Comparison of ENCODE assay signal across 8 cellular contexts in genomic region chr7:149071641-149072437, GRCh38.
A peak's percentile ranks its signal among the peaks of the same experiment; 100 is the strongest.
DNase-seq lines count a peak whose midpoint lies in the region; ATAC-seq and TF ChIP-seq lines count a peak whose summit lies in the region.

No MANE protein-coding gene starts in this region.

- TF ChIP-seq CTCF in RWPE1 (conservative IDR thresholded peaks at IDR 0.05; ENCODE audit: low read depth) = no peak

- H3K9me3 ChIP-seq in HUES48 (ENCODE audit: control insufficient read depth, insufficient read depth, low read length) = no peaks in the 10 kb centered on the region

- H3K27ac ChIP-seq in HUES48 (ENCODE audit: low read depth, low read length) = peak overlapping the region; percentile 5
- no peak overlapping the region for H3K27ac ChIP-seq in RWPE1

- POLR2A ChIA-PET in RWPE1 (lab: Yijun Ruan, JAX; ENCODE audit: low non-redundant PET) = no interaction called here

- peak overlapping the region; percentile 20; the same call in 1 of the 2 replicates for H3K9ac ChIP-seq in HUES48 (ENCODE audit: low read depth, low read length)

- ATAC-seq in GM19463 (IDR thresholded peaks at IDR 0.05; ENCODE audit: unreplicated experiment) (no peak), GM21423 (IDR thresholded peaks at IDR 0.05; ENCODE audit: unreplicated experiment) (no peak)

- CTCF ChIA-PET in RWPE1 (lab: Yijun Ruan, JAX) = no interaction called here

- H3K4me3 ChIP-seq in HUES48 (ENCODE audit: low read depth, low read length) = no peak overlapping the region

- no peaks in the 10 kb centered on the region for H3K27me3 ChIP-seq in HUES48 (ENCODE audit: control insufficient read depth, insufficient read depth, low read length)

- DNase-seq in activated T-helper 1 cell treated with Interleukin-2 at 50 U/mL for 16 hours (ENCODE audit: low read depth) = peak; percentile 45
- peak; percentile 72 for DNase-seq in iPS-NIHi11 (ENCODE audit: low spot score)
- peak; percentile 28 to 35 for DNase-seq in stimulated activated CD8-positive, alpha-beta memory T cell treated with anti-CD3 and anti-CD28 coated beads, Interleukin-15, amount 100 ng/mL, for 48 hours (ENCODE audit: low read depth in 2 of 2)
- no peak for DNase-seq in middle frontal gyrus (ENCODE audit: extremely low spot score, low spot score)
- DNase-seq in RWPE1 (ENCODE audit: low spot score) = no peak

- no peaks in the 10 kb centered on the region for H3K4me1 ChIP-seq in HUES48 (ENCODE audit: control insufficient read depth, insufficient read depth, low read length)

- H3K36me3 ChIP-seq in HUES48 (ENCODE audit: control insufficient read depth, insufficient read depth, low read length) = peaks cover 58% of the 10 kb centered on the region

Comparison
In these comparisons a context has a peak if more than half of its experiments do, and no peak if none do; other contexts are left out.
1. DNase-seq: peak in activated T-helper 1 cell treated with Interleukin-2 at 50 U/mL for 16 hours (single experiment), iPS-NIHi11 (single experiment) and stimulated activated CD8-positive, alpha-beta memory T cell treated with anti-CD3 and anti-CD28 coated beads, Interleukin-15, amount 100 ng/mL, for 48 hours (2 of 2); none in middle frontal gyrus (single experiment) and RWPE1 (single experiment).